Comparison of ENCODE assay signal across 19 cellular contexts in the genomic region with DNA sequence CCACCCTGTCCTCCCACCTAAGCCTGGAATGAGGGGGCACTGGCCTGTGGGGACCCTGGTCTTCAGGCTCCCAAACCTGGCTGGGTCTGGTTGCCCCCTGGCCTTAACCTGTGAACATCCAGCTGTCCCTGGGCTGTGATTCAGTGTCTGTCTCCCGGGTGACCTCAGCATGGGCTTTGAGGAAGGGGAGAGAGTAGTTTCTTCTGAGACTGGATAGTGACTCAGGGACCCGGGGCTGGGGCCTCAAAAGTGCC. TPM values are rescaled to one million over a fixed set of nuclear protein-coding genes. Genes with fewer than 3 reads are reported as not detected.
DNase-seq lines count a peak whose midpoint lies in the region; ATAC-seq, FAIRE-seq and TF ChIP-seq lines count a peak whose summit lies in the region.
"Had no signal": no experiment of that assay in that cellular context is flagged by ENCODE, and none has a peak within 500 bp of the region (broad histone marks: within the 10 kb centered on the region; RNA-seq: fewer than 3 reads in every experiment).

No MANE protein-coding gene starts in this region.

- BruUV-seq in mammary epithelial cell (replicated peaks; lab: Mats Ljungman, UMichigan), result no TSS peak

- dilution Hi-C loops in mammary epithelial cell (cut with HindIII; ENCODE audit: low sequenced_read_pairs), result no loop called here

- no peak overlapping the region for H3K27ac Mint-ChIP-seq in CD4-positive, alpha-beta memory T cell
- H3K27ac Mint-ChIP-seq: activated CD8-positive, alpha-beta T cell treated with anti-CD3 and anti-CD28 coated beads for 36 hours; stimulated activated effector memory CD8-positive, alpha-beta T cell treated with anti-CD3 and anti-CD28 coated beads, Interleukin-12 subunit alpha, Interleukin-12 subunit beta, amount 100 ng/mL, for 72 hours had no signal

- POLR2A ChIA-PET in CD4-positive, alpha-beta memory T cell (lab: Charles Lee; ENCODE audit: partially characterized antibody), result no interaction called here

- no peaks in the 10 kb centered on the region for H3K36me3 ChIP-seq in mammary epithelial cell (ENCODE audit: insufficient read depth, low read length)
- no peaks in the 10 kb centered on the region for H3K36me3 ChIP-seq in lower lobe of right lung
- peaks cover 0 to 2% of the 10 kb centered on the region in 2 donors for H3K36me3 ChIP-seq in small intestine (ENCODE audit: control insufficient read depth in 2 of 2, insufficient read depth in 2 of 2, low read length in 2 of 2)
- H3K36me3 ChIP-seq in CD4-positive, alpha-beta memory T cell (ENCODE audit: insufficient read depth, low read length), result no peaks in the 10 kb centered on the region
- H3K36me3 ChIP-seq: BLaER1 had no signal

- intact Hi-C loops in mammary epithelial cell (cut with micrococcal nuclease), result no loop called here
- intact Hi-C loops in lower lobe of right lung (cut with DNase I), result no loop called here
- intact Hi-C loops in left cardiac atrium (cut with DNase I), result no loop called here
- intact Hi-C loops in CD4-positive, alpha-beta memory T cell (cut with micrococcal nuclease), result no loop called here

- H3K27ac ChIP-seq in mammary epithelial cell (ENCODE audit: insufficient read depth, low read depth, low read length) (no peak overlapping the region), lower lobe of right lung (peak overlapping the region; percentile 88), small intestine (ENCODE audit: low read depth in 1 of 2, low read length in 1 of 2) (peak overlapping the region; percentile 90 to 97)
- no peak overlapping the region for H3K27ac ChIP-seq in CD4-positive, alpha-beta memory T cell (ENCODE audit: low read depth, low read length)
- H3K27ac ChIP-seq: BLaER1, SK-N-MC had no signal

- no peak overlapping the region for H3K4me3 Mint-ChIP-seq in CD4-positive, alpha-beta memory T cell
- H3K4me3 Mint-ChIP-seq: activated CD8-positive, alpha-beta T cell treated with anti-CD3 and anti-CD28 coated beads for 36 hours; central memory CD8-positive, alpha-beta T cell; neural crest cell; stimulated activated effector memory CD8-positive, alpha-beta T cell treated with anti-CD3 and anti-CD28 coated beads, Interleukin-12 subunit alpha, Interleukin-12 subunit beta, amount 100 ng/mL, for 72 hours had no signal

- in situ Hi-C loops in mammary epithelial cell (cut with MboI; ENCODE audit: low sequenced_read_pairs in 2 of 2), result no loop called here

- no peak overlapping the region for H2AFZ ChIP-seq in mammary epithelial cell (ENCODE audit: low read depth, low read length)

- H3K79me2 ChIP-seq in mammary epithelial cell (ENCODE audit: insufficient read depth, low read length), result no peaks in the 10 kb centered on the region

- no peak for FAIRE-seq in small intestine (lab: Jason Lieb, UNC)

- H3K9me3 ChIP-seq in mammary epithelial cell (replicated peaks; ENCODE audit: insufficient read depth, low read length), result no peaks in the 10 kb centered on the region
- H3K9me3 ChIP-seq in lower lobe of right lung, result no peaks in the 10 kb centered on the region
- no peaks in the 10 kb centered on the region for H3K9me3 ChIP-seq in small intestine (ENCODE audit: control insufficient read depth, low read depth)
- no peaks in the 10 kb centered on the region for H3K9me3 ChIP-seq in CD4-positive, alpha-beta memory T cell (ENCODE audit: control insufficient read depth in 1 of 2, low read length in 2 of 2)

- H3K36me3 Mint-ChIP-seq in CD4-positive, alpha-beta memory T cell, result no peaks in the 10 kb centered on the region
- H3K36me3 Mint-ChIP-seq: stimulated activated effector memory CD8-positive, alpha-beta T cell treated with anti-CD3 and anti-CD28 coated beads, Interleukin-12 subunit alpha, Interleukin-12 subunit beta, amount 100 ng/mL, for 72 hours had no signal

- DNase-seq in HT1080 (ENCODE audit: low read depth), result peak; percentile 48
- DNase-seq in mammary epithelial cell, result peak; percentile 75
- DNase-seq in lower lobe of right lung, result no peak
- DNase-seq in small intestine, result no peak
- no peak for DNase-seq in left cardiac atrium
- DNase-seq in CD4-positive, alpha-beta memory T cell, result no peak
- DNase-seq: activated CD8-positive, alpha-beta T cell treated with anti-CD3 and anti-CD28 coated beads for 36 hours; Kasumi-1; NCI-H146 had no signal

- peaks cover 22 to 42% (median 28%) of the 10 kb centered on the region in 4 donors for H3K4me1 Mint-ChIP-seq in CD4-positive, alpha-beta memory T cell

- no peaks in the 10 kb centered on the region for H3K27me3 ChIP-seq in mammary epithelial cell (ENCODE audit: insufficient read depth, low read length)
- H3K27me3 ChIP-seq in lower lobe of right lung (ENCODE audit: low read depth), result peaks cover 4% of the 10 kb centered on the region
- no peaks in the 10 kb centered on the region for H3K27me3 ChIP-seq in small intestine (ENCODE audit: control insufficient read depth in 2 of 2, insufficient read depth in 2 of 2, low read length in 2 of 2)
- H3K27me3 ChIP-seq in CD4-positive, alpha-beta memory T cell (ENCODE audit: insufficient read depth, low read length), result no peaks in the 10 kb centered on the region
- H3K27me3 ChIP-seq: BLaER1 had no signal

- H3K4me2 ChIP-seq in mammary epithelial cell (ENCODE audit: insufficient read depth, low read depth, low read length), result no peak overlapping the region
- H3K4me2 ChIP-seq: BLaER1 had no signal

- ATAC-seq in lower lobe of right lung (no peak), left cardiac atrium (no peak), GM21360 (IDR thresholded peaks at IDR 0.05; ENCODE audit: unreplicated experiment) (no peak), GM21367 (IDR thresholded peaks at IDR 0.05; ENCODE audit: unreplicated experiment) (no peak)
- ATAC-seq: activated CD8-positive, alpha-beta T cell treated with anti-CD3 and anti-CD28 coated beads for 36 hours; stimulated activated effector memory CD8-positive, alpha-beta T cell treated with anti-CD3 and anti-CD28 coated beads, Interleukin-12 subunit alpha, Interleukin-12 subunit beta, amount 100 ng/mL, for 72 hours had no signal

- CTCF ChIA-PET in mammary epithelial cell (lab: Charles Lee; ENCODE audit: low non-redundant PET), result no interaction called here
- CTCF ChIA-PET in CD4-positive, alpha-beta memory T cell (lab: Charles Lee; ENCODE audit: partially characterized antibody), result no interaction called here

- H4K20me1 ChIP-seq in mammary epithelial cell (ENCODE audit: insufficient read depth, low read length), result no peaks in the 10 kb centered on the region
- H4K20me1 ChIP-seq: BLaER1 had no signal

- H3K9me3 Mint-ChIP-seq in CD4-positive, alpha-beta memory T cell, result no peaks in the 10 kb centered on the region
- H3K9me3 Mint-ChIP-seq: activated CD8-positive, alpha-beta T cell treated with anti-CD3 and anti-CD28 coated beads for 36 hours; central memory CD8-positive, alpha-beta T cell; neural crest cell; stimulated activated effector memory CD8-positive, alpha-beta T cell treated with anti-CD3 and anti-CD28 coated beads, Interleukin-12 subunit alpha, Interleukin-12 subunit beta, amount 100 ng/mL, for 72 hours had no signal

- no peak overlapping the region for H3K9ac ChIP-seq in mammary epithelial cell (ENCODE audit: insufficient read depth, low read length)
- H3K9ac ChIP-seq: BLaER1 had no signal

- TF ChIP-seq CTCF in mammary epithelial cell (conservative IDR thresholded peaks at IDR 0.05 in 1 of 2, IDR thresholded peaks at IDR 0.05 in 1 of 2; ENCODE audit: extremely low read depth in 1 of 2, insufficient read depth in 1 of 2, low read depth in 1 of 2, low read length in 2 of 2) (no peak), lower lobe of right lung (IDR thresholded peaks at IDR 0.05) (no peak)

- WGBS in mammary epithelial cell (ENCODE audit: low coverage, missing lambda C conversion rate), result 16% methylated on average over 2 of the region's 2 CpGs
- 0 to 10% (median 5%) methylated on average over 2 of the region's 2 CpGs for WGBS in small intestine, 3 donors

- H3K4me1 ChIP-seq in mammary epithelial cell (ENCODE audit: insufficient read depth, low read length), result peaks cover 58% of the 10 kb centered on the region
- peaks cover 39% of the 10 kb centered on the region for H3K4me1 ChIP-seq in lower lobe of right lung
- H3K4me1 ChIP-seq in small intestine (ENCODE audit: control insufficient read depth in 2 of 2, insufficient read depth in 1 of 2, low read depth in 1 of 2, low read length in 1 of 2), result peaks cover 2 to 3% of the 10 kb centered on the region in 2 donors
- H3K4me1 ChIP-seq in CD4-positive, alpha-beta memory T cell (ENCODE audit: insufficient read depth, low read length), result peaks cover 26% of the 10 kb centered on the region

- H3K4me3 ChIP-seq in mammary epithelial cell (replicated peaks in 1 of 3; ENCODE audit: insufficient read depth in 1 of 3, low read depth in 2 of 3, low read length in 3 of 3) (no peak overlapping the region), lower lobe of right lung (peak overlapping the region; percentile 59), small intestine (ENCODE audit: low read depth in 1 of 2, low read length in 2 of 2) (peak overlapping the region in 1 of 2 donors; percentile 36)
- H3K4me3 ChIP-seq in CD4-positive, alpha-beta memory T cell (ENCODE audit: low read length in 2 of 2), result no peak overlapping the region
- H3K4me3 ChIP-seq: BLaER1, SK-N-MC had no signal

- H3K27me3 Mint-ChIP-seq in CD4-positive, alpha-beta memory T cell, result peaks cover 0 to 6% of the 10 kb centered on the region in 2 donors

RNA-seq across cellular contexts. Expression of a gene that starts 0.3 kb away (rescaled TPM):
- 1.2 and 1.7 TPM in 2 replicates for total RNA-seq in HT1080 (2014; rRNA removed; shearing (Covaris generic))
- 0.29 and 1.2 TPM in 2 replicates for polyA plus RNA-seq in HT1080 (2015; cell fraction: cytosol; rRNA removed)
- polyA plus RNA-seq in HT1080 (2015; cell fraction: nucleus; rRNA removed), result 0.32 and 0.68 TPM in 2 replicates
- total RNA-seq in mammary epithelial cell (10 to 100 TPM in 1 of 2 donors, 1 to 10 TPM in 1; 6.2 to 11.7 TPM), lower lobe of right lung (116 TPM), left cardiac atrium (under 1 TPM in 1 of 2 donors, not detected in 1; 0.71 TPM)
- polyA plus RNA-seq in mammary epithelial cell (18.7 TPM), small intestine (100 to 1,000 TPM; 115 to 226 (median 178) TPM)
- 6.8 TPM for polyA minus RNA-seq in mammary epithelial cell
- total RNA-seq in CD4-positive, alpha-beta memory T cell, result not detected
- polyA plus RNA-seq in CD4-positive, alpha-beta memory T cell, result under 1 TPM in 1 of 2 donors, not detected in 1; 0.05 TPM

RNA-seq across cellular contexts. Expression of a gene that starts 11.8 kb away (rescaled TPM):
- total RNA-seq in HT1080 (2014; rRNA removed; shearing (Covaris generic)), result 14.4 and 22.2 TPM in 2 replicates
- 43.5 and 48.3 TPM in 2 replicates for polyA plus RNA-seq in HT1080 (2015; cell fraction: cytosol; rRNA removed)
- 28.3 and 29.3 TPM in 2 replicates for polyA plus RNA-seq in HT1080 (2015; cell fraction: nucleus; rRNA removed)
- total RNA-seq in mammary epithelial cell (1 to 10 TPM; 8.5 to 9.1 TPM), lower lobe of right lung (4.0 TPM), left cardiac atrium (under 1 TPM; 0.32 to 0.92 TPM)
- polyA plus RNA-seq in mammary epithelial cell (11.0 TPM), small intestine (1 to 10 TPM in 1 of 3 donors, under 1 TPM in 2; 0.89 to 4.1 (median 0.94) TPM)
- polyA minus RNA-seq in mammary epithelial cell, result 3.6 TPM
- total RNA-seq in CD4-positive, alpha-beta memory T cell, result 1 to 10 TPM; 6.1 to 7.6 TPM
- under 1 TPM in 1 of 2 donors, not detected in 1; 0.49 TPM for polyA plus RNA-seq in CD4-positive, alpha-beta memory T cell
- total RNA-seq: activated CD8-positive, alpha-beta T cell treated with anti-CD3 and anti-CD28 coated beads for 36 hours had no signal

RNA-seq across cellular contexts. Expression of a gene that starts 30.4 kb away (rescaled TPM):
- total RNA-seq in HT1080 (2014; rRNA removed; shearing (Covaris generic)), result 0.23 TPM in 1 of 2 replicates, not detected in the other
- 0.26 and 0.33 TPM in 2 replicates for polyA plus RNA-seq in HT1080 (2015; cell fraction: cytosol; rRNA removed)
- polyA plus RNA-seq in HT1080 (2015; cell fraction: nucleus; rRNA removed), result 0.28 TPM in 1 of 2 replicates, not detected in the other
- total RNA-seq in mammary epithelial cell (not detected), lower lobe of right lung (not detected), left cardiac atrium (not detected)
- polyA plus RNA-seq in mammary epithelial cell (not detected), small intestine (under 1 TPM in 1 of 3 donors, not detected in 2; 0.18 TPM)
- polyA minus RNA-seq in mammary epithelial cell, result not detected
- total RNA-seq in CD4-positive, alpha-beta memory T cell, result not detected
- not detected for polyA plus RNA-seq in CD4-positive, alpha-beta memory T cell
- total RNA-seq: activated CD8-positive, alpha-beta T cell treated with anti-CD3 and anti-CD28 coated beads for 36 hours; glomerular endothelial cell; left colon; NCI-H460; neural crest cell had no signal

Comparison
In these comparisons a context has a peak if more than half of its experiments do, and no peak if none do; other contexts are left out.
1. DNase-seq: peak in HT1080 (single experiment) and mammary epithelial cell (single experiment); none in lower lobe of right lung (single experiment), small intestine (single experiment), left cardiac atrium (single experiment) and CD4-positive, alpha-beta memory T cell (0 of 5).
2. H3K27ac ChIP-seq: peak in lower lobe of right lung (single experiment) and small intestine (2 of 2); none in mammary epithelial cell (single experiment) and CD4-positive, alpha-beta memory T cell (single experiment).